ENCODE assay signal across 34 cellular contexts in the genomic region with DNA sequence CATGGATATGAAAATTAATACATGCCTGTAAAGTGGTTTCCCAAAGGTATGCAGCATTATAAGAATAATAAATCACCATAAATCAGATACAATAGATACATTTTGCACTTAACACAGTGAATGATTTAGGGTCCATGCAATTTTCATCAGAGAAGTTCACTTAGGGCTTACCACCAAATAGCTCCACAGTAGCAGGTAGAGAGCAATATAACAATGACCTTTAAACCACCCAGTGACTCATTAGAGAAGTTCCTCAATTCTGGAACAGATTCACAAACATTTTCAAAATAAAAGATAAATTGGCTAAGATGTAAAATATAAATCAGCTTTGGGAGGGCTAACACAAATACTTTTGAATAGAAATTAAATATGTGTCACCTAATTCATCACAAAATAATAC.
"Had no signal": no experiment of that assay in that cellular context is flagged by ENCODE, and none has a peak within 500 bp of the region (broad histone marks: within the 10 kb centered on the region; RNA-seq: fewer than 3 reads in every experiment).

No MANE protein-coding gene starts in this region.

- H3K9me3 ChIP-seq: adrenal gland, body of pancreas, esophagus muscularis mucosa, gastrocnemius medialis, heart left ventricle had no signal

- H3K4me1 ChIP-seq: body of pancreas, foreskin keratinocyte, heart left ventricle had no signal

- FAIRE-seq: colon had no signal

- H3K27ac ChIP-seq: adrenal gland, body of pancreas, esophagus muscularis mucosa, foreskin keratinocyte, gastrocnemius medialis, heart left ventricle had no signal

- H3K4me3 Mint-ChIP-seq: activated CD4-positive, alpha-beta memory T cell treated with anti-CD3 and anti-CD28 coated beads for 36 hours; activated CD4-positive, alpha-beta T cell treated with anti-CD3 and anti-CD28 coated beads for 36 hours; activated CD4-positive, alpha-beta T cell treated with anti-CD3 and anti-CD28 coated beads, Interleukin-2, amount 10 ng/mL, durations not matched to agents 24 days and 14 days; activated CD8-positive, alpha-beta memory T cell treated with anti-CD3 and anti-CD28 coated beads, Interleukin-2, amount 10 ng/mL, durations not matched to agents 7 days and 5 days; activated CD8-positive, alpha-beta T cell treated with anti-CD3 and anti-CD28 coated beads, Interleukin-2, amount 10 ng/mL, durations not matched to agents 7 days and 5 days; activated naive CD4-positive, alpha-beta T cell treated with anti-CD3 and anti-CD28 coated beads for 36 hours; activated naive CD4-positive, alpha-beta T cell treated with anti-CD3 and anti-CD28 coated beads, Interleukin-2, amount 50 U/mL, for 24 hours; activated naive CD8-positive, alpha-beta T cell treated with anti-CD3 and anti-CD28 coated beads for 36 hours; activated naive CD8-positive, alpha-beta T cell treated with anti-CD3 and anti-CD28 coated beads, Interleukin-2, amount 50 U/mL, for 24 hours; activated T-helper 1 cell treated with anti-CD3 and anti-CD28 coated beads, Interleukin-12 subunit alpha, Interleukin-12 subunit beta, Interleukin-2, Interleukin-4 antibody, amounts not matched to agents 30 ng/mL and 10 ng/mL and 1 ng/mL, durations not matched to agents 14 hours and 24 hours and 36 hours; effector memory CD8-positive, alpha-beta T cell had no signal

- H3K27me3 Mint-ChIP-seq: activated CD4-positive, alpha-beta memory T cell treated with anti-CD3 and anti-CD28 coated beads for 36 hours; activated CD4-positive, alpha-beta T cell treated with anti-CD3 and anti-CD28 coated beads, Interleukin-2, amount 10 ng/mL, durations not matched to agents 24 days and 14 days; activated CD8-positive, alpha-beta memory T cell treated with anti-CD3 and anti-CD28 coated beads, Interleukin-2, amount 10 ng/mL, durations not matched to agents 7 days and 5 days; activated naive CD4-positive, alpha-beta T cell treated with anti-CD3 and anti-CD28 coated beads, Interleukin-2, amount 50 U/mL, for 24 hours; activated naive CD8-positive, alpha-beta T cell treated with anti-CD3 and anti-CD28 coated beads for 36 hours; activated naive CD8-positive, alpha-beta T cell treated with anti-CD3 and anti-CD28 coated beads, Interleukin-2, amount 50 U/mL, for 24 hours; effector memory CD8-positive, alpha-beta T cell had no signal

- H3K4me1 Mint-ChIP-seq: activated CD4-positive, alpha-beta T cell treated with anti-CD3 and anti-CD28 coated beads for 36 hours; activated CD4-positive, alpha-beta T cell treated with anti-CD3 and anti-CD28 coated beads, Interleukin-2, amount 10 ng/mL, durations not matched to agents 24 days and 14 days; activated CD8-positive, alpha-beta memory T cell treated with anti-CD3 and anti-CD28 coated beads, Interleukin-2, amount 10 ng/mL, durations not matched to agents 7 days and 5 days; activated naive CD4-positive, alpha-beta T cell treated with anti-CD3 and anti-CD28 coated beads, Interleukin-2, amount 50 U/mL, for 24 hours; activated naive CD8-positive, alpha-beta T cell treated with anti-CD3 and anti-CD28 coated beads for 36 hours; activated naive CD8-positive, alpha-beta T cell treated with anti-CD3 and anti-CD28 coated beads, Interleukin-2, amount 50 U/mL, for 24 hours had no signal

- H3K27me3 ChIP-seq: adrenal gland, body of pancreas, esophagus muscularis mucosa, foreskin keratinocyte, gastrocnemius medialis, heart left ventricle had no signal

- H3K36me3 ChIP-seq: adrenal gland, esophagus muscularis mucosa, gastrocnemius medialis, heart left ventricle had no signal

- H3K36me3 Mint-ChIP-seq: activated CD4-positive, alpha-beta memory T cell treated with anti-CD3 and anti-CD28 coated beads for 36 hours; activated CD8-positive, alpha-beta memory T cell treated with anti-CD3 and anti-CD28 coated beads, Interleukin-2, amount 10 ng/mL, durations not matched to agents 7 days and 5 days; activated naive CD4-positive, alpha-beta T cell treated with anti-CD3 and anti-CD28 coated beads, Interleukin-2, amount 50 U/mL, for 24 hours; activated naive CD8-positive, alpha-beta T cell treated with anti-CD3 and anti-CD28 coated beads for 36 hours had no signal

- H3K4me3 ChIP-seq: adrenal gland, body of pancreas, esophagus muscularis mucosa, gastrocnemius medialis, heart left ventricle had no signal

- DNase-seq: activated CD4-positive, alpha-beta memory T cell treated with anti-CD3 and anti-CD28 coated beads for 36 hours; activated CD4-positive, alpha-beta T cell treated with anti-CD3 and anti-CD28 coated beads for 36 hours; activated CD4-positive, alpha-beta T cell treated with anti-CD3 and anti-CD28 coated beads, Interleukin-2, amount 10 ng/mL, durations not matched to agents 24 days and 14 days; activated CD4-positive, CD25-positive, alpha-beta regulatory T cell; activated CD4-positive, CD25-positive, alpha-beta regulatory T cell treated with anti-CD3 and anti-CD28 coated beads, Interleukin-2, amount 50 U/mL, for 72 hours; activated CD8-positive, alpha-beta memory T cell treated with anti-CD3 and anti-CD28 coated beads, Interleukin-2, amount 10 ng/mL, durations not matched to agents 7 days and 5 days; activated CD8-positive, alpha-beta memory T cell treated with anti-CD3 and anti-CD28 coated beads, Interleukin-2, amount 50 U/mL, for 4 hours; activated CD8-positive, alpha-beta T cell treated with anti-CD3 and anti-CD28 coated beads, Interleukin-2, amount 10 ng/mL, durations not matched to agents 7 days and 5 days; activated effector memory CD4-positive, alpha-beta T cell treated with anti-CD3 and anti-CD28 coated beads, Interleukin-2, amount 50 U/mL, for 16 hours; activated naive CD4-positive, alpha-beta T cell treated with anti-CD3 and anti-CD28 coated beads for 36 hours; activated naive CD8-positive, alpha-beta T cell treated with anti-CD3 and anti-CD28 coated beads for 36 hours; activated naive CD8-positive, alpha-beta T cell treated with anti-CD3 and anti-CD28 coated beads, Interleukin-2, amount 50 U/mL, for 24 hours; activated T-cell treated with anti-CD3 and anti-CD28 coated beads, Interleukin-2, amount 50 U/mL, for 1 hour; activated T-cell treated with anti-CD3 and anti-CD28 coated beads, Interleukin-2, amount 50 U/mL, for 48 hours; adrenal gland; amygdala; aorta; body of pancreas; caudate nucleus; cortex of kidney; dermis blood vessel endothelial cell; effector CD4-positive, alpha-beta T cell; effector memory CD8-positive, alpha-beta T cell; erythroblast; foreskin keratinocyte; gastrocnemius medialis; glutamatergic neuron; heart left ventricle; T-helper 2 cell had no signal

- ATAC-seq: activated CD4-positive, alpha-beta T cell treated with anti-CD3 and anti-CD28 coated beads for 36 hours; activated CD8-positive, alpha-beta memory T cell treated with anti-CD3 and anti-CD28 coated beads, Interleukin-2, amount 10 ng/mL, durations not matched to agents 7 days and 5 days; activated CD8-positive, alpha-beta T cell treated with anti-CD3 and anti-CD28 coated beads, Interleukin-2, amount 10 ng/mL, durations not matched to agents 7 days and 5 days; activated naive CD8-positive, alpha-beta T cell treated with anti-CD3 and anti-CD28 coated beads, Interleukin-2, amount 50 U/mL, for 24 hours; body of pancreas; effector memory CD8-positive, alpha-beta T cell; foreskin keratinocyte; gastrocnemius medialis; heart left ventricle had no signal

- H3K27ac Mint-ChIP-seq: activated CD4-positive, alpha-beta memory T cell treated with anti-CD3 and anti-CD28 coated beads for 36 hours; activated CD4-positive, alpha-beta T cell treated with anti-CD3 and anti-CD28 coated beads for 36 hours; activated CD4-positive, alpha-beta T cell treated with anti-CD3 and anti-CD28 coated beads, Interleukin-2, amount 10 ng/mL, durations not matched to agents 24 days and 14 days; activated CD8-positive, alpha-beta memory T cell treated with anti-CD3 and anti-CD28 coated beads, Interleukin-2, amount 10 ng/mL, durations not matched to agents 7 days and 5 days; activated CD8-positive, alpha-beta T cell treated with anti-CD3 and anti-CD28 coated beads, Interleukin-2, amount 10 ng/mL, durations not matched to agents 7 days and 5 days; activated naive CD4-positive, alpha-beta T cell treated with anti-CD3 and anti-CD28 coated beads for 36 hours; activated naive CD4-positive, alpha-beta T cell treated with anti-CD3 and anti-CD28 coated beads, Interleukin-2, amount 50 U/mL, for 24 hours; activated naive CD8-positive, alpha-beta T cell treated with anti-CD3 and anti-CD28 coated beads for 36 hours; activated naive CD8-positive, alpha-beta T cell treated with anti-CD3 and anti-CD28 coated beads, Interleukin-2, amount 50 U/mL, for 24 hours; activated T-helper 1 cell treated with anti-CD3 and anti-CD28 coated beads, Interleukin-12 subunit alpha, Interleukin-12 subunit beta, Interleukin-2, Interleukin-4 antibody, amounts not matched to agents 30 ng/mL and 10 ng/mL and 1 ng/mL, durations not matched to agents 14 hours and 24 hours and 36 hours; activated T-helper 2 cell treated with anti-CD3 and anti-CD28 coated beads, Interferon-gamma antibody, Interleukin-2, Interleukin-4, amounts not matched to agents 10 μg/mL and 5 μg/mL and 100 μg/mL, durations not matched to agents 14 hours and 24 hours and 36 hours; effector memory CD8-positive, alpha-beta T cell had no signal

- H3K9me3 Mint-ChIP-seq: activated CD4-positive, alpha-beta T cell treated with anti-CD3 and anti-CD28 coated beads, Interleukin-2, amount 10 ng/mL, durations not matched to agents 24 days and 14 days; activated naive CD4-positive, alpha-beta T cell treated with anti-CD3 and anti-CD28 coated beads for 36 hours; activated naive CD4-positive, alpha-beta T cell treated with anti-CD3 and anti-CD28 coated beads, Interleukin-2, amount 50 U/mL, for 24 hours; activated naive CD8-positive, alpha-beta T cell treated with anti-CD3 and anti-CD28 coated beads for 36 hours; activated naive CD8-positive, alpha-beta T cell treated with anti-CD3 and anti-CD28 coated beads, Interleukin-2, amount 50 U/mL, for 24 hours; activated T-helper 1 cell treated with anti-CD3 and anti-CD28 coated beads, Interleukin-12 subunit alpha, Interleukin-12 subunit beta, Interleukin-2, Interleukin-4 antibody, amounts not matched to agents 30 ng/mL and 10 ng/mL and 1 ng/mL, durations not matched to agents 14 hours and 24 hours and 36 hours; activated T-helper 2 cell treated with anti-CD3 and anti-CD28 coated beads, Interferon-gamma antibody, Interleukin-2, Interleukin-4, amounts not matched to agents 10 μg/mL and 5 μg/mL and 100 μg/mL, durations not matched to agents 14 hours and 24 hours and 36 hours had no signal
